ENCODE assay signal across 18 cellular contexts in genomic region chr10:125774581-125775191, GRCh38. TPM values are rescaled to one million over a fixed set of nuclear protein-coding genes. Genes with fewer than 3 reads are reported as not detected.
DNase-seq lines count a peak whose midpoint lies in the region; ATAC-seq, FAIRE-seq and TF ChIP-seq lines count a peak whose summit lies in the region.
"Had no signal": no experiment of that assay in that cellular context is flagged by ENCODE, and none has a peak within 500 bp of the region (broad histone marks: within the 10 kb centered on the region; RNA-seq: fewer than 3 reads in every experiment).

No MANE protein-coding gene starts in this region.

- peak overlapping the region; percentile 65 for H4K8ac ChIP-seq in neuronal stem cell (ENCODE audit: low read depth, low read length)

- no peak overlapping the region for H2BK12ac ChIP-seq in neuronal stem cell (ENCODE audit: low read length)

- no peak for TF ChIP-seq RAD21 in HepG2 (CRISPR knock-in tag; IDR thresholded peaks at IDR 0.05)

- peak overlapping the region; percentile 18 for H2AK5ac ChIP-seq in neuronal stem cell (ENCODE audit: low read depth, low read length)

- H3K36me3 ChIP-seq in H7 (replicated peaks; ENCODE audit: control insufficient read depth, insufficient read depth, low read length) (no peaks in the 10 kb centered on the region), HepG2 (replicated peaks in 1 of 2; ENCODE audit: control insufficient read depth in 1 of 2, insufficient read depth in 2 of 2, low read length in 2 of 2) (no peaks in the 10 kb centered on the region), neuronal stem cell (replicated peaks in 1 of 2; ENCODE audit: control insufficient read depth in 2 of 2, insufficient read depth in 2 of 2, low read length in 2 of 2) (no peaks in the 10 kb centered on the region)

- ATAC-seq in HepG2 = peak; percentile 10; the same call in 2 of the 3 replicates
- ATAC-seq in activated naive CD4-positive, alpha-beta T cell treated with anti-CD3 and anti-CD28 coated beads, Interleukin-2, amount 50 U/mL, for 72 hours = no peak

- CTCF ChIA-PET in Calu3 (lab: Charles Lee) (no interaction called here), HepG2 (lab: Yijun Ruan, JAX; ENCODE audit: low intra/inter-chr PET ratio, low total read pairs) (no interaction called here)

- no peak overlapping the region for H3K27ac ChIP-seq in HepG2 (ENCODE audit: extremely low read length, insufficient read depth, low read length)
- no peak overlapping the region for H3K27ac ChIP-seq in neuronal stem cell (replicated peaks; ENCODE audit: low read length)
- H3K27ac ChIP-seq: HL-60 had no signal

- H3K14ac ChIP-seq in neuronal stem cell (ENCODE audit: low read length) = peak overlapping the region; percentile 38

- WGBS in HepG2 (ENCODE audit: low lambda C conversion rate) = 81% methylated on average over 22 of the region's 32 CpGs
- no CpG with 5 or more reads among the region's 32 CpGs for WGBS in neuronal stem cell (ENCODE audit: extremely low coverage in 2 of 2, insufficient read length in 2 of 2, insufficient replicate concordance in 1 of 2), 2 donors

- no peak for TF ChIP-seq EP300 in HepG2 (IDR thresholded peaks at IDR 0.05; ENCODE audit: low read depth in 2 of 2, low read length in 2 of 2)
- TF ChIP-seq EP300 in HepG2 (CRISPR knock-in tag; IDR thresholded peaks at IDR 0.05; ENCODE audit: borderline replicate concordance) = no peak

- H3K4ac ChIP-seq in neuronal stem cell (ENCODE audit: low read length) = no peak overlapping the region

- H2AFZ ChIP-seq in HepG2 (ENCODE audit: low read length) (no peak overlapping the region), neuronal stem cell (ENCODE audit: low read length) (no peak overlapping the region)

- no peaks in the 10 kb centered on the region for H3K9me3 ChIP-seq in HepG2 (ENCODE audit: low read length)
- H3K9me3 ChIP-seq in neuronal stem cell (replicated peaks in 1 of 2; ENCODE audit: control insufficient read depth in 2 of 2, insufficient read depth in 1 of 2, low read depth in 1 of 2, low read length in 2 of 2) = no peaks in the 10 kb centered on the region

- no peak overlapping the region for H3K23ac ChIP-seq in neuronal stem cell (ENCODE audit: low read depth, low read length, poor library complexity)

- no peaks in the 10 kb centered on the region for H3K79me2 ChIP-seq in HepG2 (ENCODE audit: insufficient read depth, low read length)

- peaks cover 32% of the 10 kb centered on the region for H3K27me3 Mint-ChIP-seq in Calu3 (ENCODE audit: unreplicated experiment)

- H3K36me3 Mint-ChIP-seq in Calu3 (ENCODE audit: insufficient read depth, unreplicated experiment) = no peaks in the 10 kb centered on the region
- no peaks in the 10 kb centered on the region for H3K36me3 Mint-ChIP-seq in activated naive CD4-positive, alpha-beta T cell treated with anti-CD3 and anti-CD28 coated beads, Interleukin-2, amount 50 U/mL, for 72 hours
- H3K36me3 Mint-ChIP-seq: IgD-negative memory B cell had no signal

- POLR2A ChIA-PET in HepG2 (lab: Yijun Ruan, JAX) = no interaction called here

- no TSS peak for BruUV-seq in Calu3 (replicated peaks; lab: Mats Ljungman, UMichigan)
- BruUV-seq in HepG2 (replicated peaks; lab: Mats Ljungman, UMichigan) = no TSS peak

- no peak overlapping the region for H2BK120ac ChIP-seq in neuronal stem cell (ENCODE audit: low read depth, low read length)

- peak overlapping the region; percentile 3 for H3K27ac Mint-ChIP-seq in Calu3 (ENCODE audit: unreplicated experiment)
- no peak overlapping the region for H3K27ac Mint-ChIP-seq in activated naive CD4-positive, alpha-beta T cell treated with anti-CD3 and anti-CD28 coated beads, Interleukin-2, amount 50 U/mL, for 72 hours
- H3K27ac Mint-ChIP-seq: B cell; CD4-positive, alpha-beta T cell; IgD-negative memory B cell had no signal

- no peak overlapping the region for H2BK5ac ChIP-seq in neuronal stem cell (ENCODE audit: low read length)

- peak overlapping the region; percentile 49 for H2BK15ac ChIP-seq in neuronal stem cell (ENCODE audit: low read length)

- H3K18ac ChIP-seq in neuronal stem cell (ENCODE audit: low read length) = peak overlapping the region; percentile 17

- no peak overlapping the region for H3K4me3 Mint-ChIP-seq in Calu3 (ENCODE audit: low read depth, unreplicated experiment)
- H3K4me3 Mint-ChIP-seq: B cell; CD4-positive, alpha-beta T cell; IgD-negative memory B cell had no signal

- peaks cover 3% of the 10 kb centered on the region for H3K9me3 Mint-ChIP-seq in Calu3 (ENCODE audit: low read depth, unreplicated experiment)
- no peaks in the 10 kb centered on the region for H3K9me3 Mint-ChIP-seq in activated naive CD4-positive, alpha-beta T cell treated with anti-CD3 and anti-CD28 coated beads, Interleukin-2, amount 50 U/mL, for 72 hours
- H3K9me3 Mint-ChIP-seq: CD4-positive, alpha-beta T cell had no signal

- no peaks in the 10 kb centered on the region for H3K4me1 Mint-ChIP-seq in Calu3 (ENCODE audit: low read depth, unreplicated experiment)
- H3K4me1 Mint-ChIP-seq: B cell, IgD-negative memory B cell had no signal

- H3K4me3 ChIP-seq in H7 (ENCODE audit: insufficient read depth, low read depth, low read length) = no peak overlapping the region
- H3K4me3 ChIP-seq in HepG2 (replicated peaks in 1 of 3; ENCODE audit: insufficient read depth in 1 of 3, low read depth in 2 of 3, low read length in 3 of 3) = no peak overlapping the region
- H3K4me3 ChIP-seq in neuronal stem cell (ENCODE audit: low read length in 2 of 2) = no peak overlapping the region

- no peak for TF ChIP-seq POLR2A in HepG2 (IDR thresholded peaks at IDR 0.05; ENCODE audit: insufficient read depth in 1 of 2, low read depth in 2 of 2, low read length in 2 of 2)

- FAIRE-seq in HepG2 (lab: Jason Lieb, UNC) = no peak
- FAIRE-seq: A204.1, GM12891 had no signal

- no peaks in the 10 kb centered on the region for H4K20me1 ChIP-seq in HepG2 (ENCODE audit: insufficient read depth, low read length)

- DNase-seq in Calu3 (no peak), H7 (peak; percentile 60), HepG2 (ENCODE audit: low spot score) (no peak), neuronal stem cell (ENCODE audit: low spot score) (no peak), SW480 (ENCODE audit: low spot score) (no peak), cardiac septum (ENCODE audit: low spot score) (no peak), Kasumi-1 (lab: John Stamatoyannopoulos, UW) (no peak)
- DNase-seq in activated naive CD4-positive, alpha-beta T cell treated with anti-CD3 and anti-CD28 coated beads, Interleukin-2, amount 50 U/mL, for 72 hours (ENCODE audit: low spot score in 2 of 2) = no peak
- DNase-seq: C1 segment of cervical spinal cord; CD4-positive, alpha-beta T cell; DMS79; GOT3 had no signal

- H3K9ac ChIP-seq in HepG2 (ENCODE audit: insufficient read depth, low read depth, low read length) (no peak overlapping the region), neuronal stem cell (ENCODE audit: low read depth, low read length, poor library complexity) (no peak overlapping the region)

- H3K27me3 ChIP-seq in H7 (ENCODE audit: control insufficient read depth, insufficient read depth, low read length) (no peaks in the 10 kb centered on the region), HepG2 (ENCODE audit: control insufficient read depth in 1 of 2, insufficient read depth in 2 of 2, low read length in 2 of 2) (no peaks in the 10 kb centered on the region; a peak in 3 of 5 replicates), neuronal stem cell (ENCODE audit: control insufficient read depth in 3 of 3, insufficient read depth in 3 of 3, low read depth in 1 of 3, low read length in 3 of 3) (no peaks in the 10 kb centered on the region)

- TF ChIP-seq CTCF in Calu3 (IDR thresholded peaks at IDR 0.05; ENCODE audit: unreplicated experiment) (no peak), HepG2 (CRISPR knock-in tag; IDR thresholded peaks at IDR 0.05) (peak; percentile 47)

- H3K79me1 ChIP-seq in neuronal stem cell (ENCODE audit: low read depth, low read length) = peaks cover 2% of the 10 kb centered on the region

- H3K4me1 ChIP-seq in HepG2 (ENCODE audit: insufficient read depth, low read length) (peaks cover 28% of the 10 kb centered on the region), neuronal stem cell (ENCODE audit: control insufficient read depth in 2 of 2, insufficient read depth in 1 of 2, low read depth in 1 of 2, low read length in 2 of 2) (no peaks in the 10 kb centered on the region)

- intact Hi-C loops in Calu3 (cut with micrococcal nuclease; ENCODE audit: unreplicated experiment) = no loop called here
- intact Hi-C loops in HepG2 (cut with micrococcal nuclease; ENCODE audit: unreplicated experiment) = loop anchor here (10.0 kb wide), 1 partner anchor 50 kb away; the partner anchor contains the start of genes BCCIP and UROS
- intact Hi-C loops in cardiac septum (cut with DNase I) = no loop called here

- no peak overlapping the region for H4K91ac ChIP-seq in neuronal stem cell (ENCODE audit: low read depth, low read length, poor library complexity)

- no peak overlapping the region for H3K4me2 ChIP-seq in HepG2 (ENCODE audit: low read depth, low read length)
- H3K4me2 ChIP-seq in neuronal stem cell (ENCODE audit: insufficient read depth, low read length, poor library complexity, severe bottlenecking) = no peak overlapping the region

- in situ Hi-C loops in HepG2 (cut with HindIII; ENCODE audit: extremely low pct_ligation_motif_present, low pct_unique_long_range_greater_than_20kb) = no loop called here

RNA-seq across cellular contexts. Expression of gene MMP21, which starts 0.9 kb away (rescaled TPM):
- total RNA-seq in Calu3 (2022) (0.24 TPM in 1 of 2 replicates, not detected in the other), HepG2 (2016; rRNA removed; fragmentation: Illumina TruSeq; extraction: Trizol) (not detected in 2 replicates), cardiac septum (not detected)
- not detected in 2 replicates for total RNA-seq in H7 (2014; rRNA removed; shearing (Covaris generic))
- not detected in 2 replicates for total RNA-seq in HepG2 (2016; cell fraction: cytosol; rRNA removed; fragmentation: Illumina TruSeq; extraction: Trizol; ENCODE audit: low read depth)
- not detected in 2 replicates for total RNA-seq in HepG2 (2016; cell fraction: insoluble cytoplasmic fraction; rRNA removed; fragmentation: Illumina TruSeq; extraction: Trizol)
- total RNA-seq in HepG2 (2016; cell fraction: membrane; rRNA removed; fragmentation: Illumina TruSeq; extraction: Trizol) = not detected in 2 replicates
- not detected in 2 replicates for total RNA-seq in HepG2 (2016; cell fraction: nucleus; rRNA removed; fragmentation: Illumina TruSeq; extraction: Trizol)
- not detected in 2 replicates for polyA plus RNA-seq in HepG2 (2011; rRNA removed)
- polyA plus RNA-seq in HepG2 (2011; cell fraction: cytosol; rRNA removed) = not detected in 2 replicates
- polyA plus RNA-seq in HepG2 (2011; cell fraction: nucleus; rRNA removed) = 0.10 TPM in 1 of 2 replicates, not detected in the other
- polyA plus RNA-seq in HepG2 (2012) = not detected in 2 replicates
- polyA plus RNA-seq in HepG2 (2016; cell fraction: cytosol; fragmentation: Illumina TruSeq; extraction: Trizol; ENCODE audit: low read depth) = not detected in 2 replicates
- polyA plus RNA-seq in HepG2 (2016; cell fraction: insoluble cytoplasmic fraction; fragmentation: Illumina TruSeq; extraction: Trizol; ENCODE audit: low read depth) = not detected in 2 replicates
- polyA plus RNA-seq in HepG2 (2016; cell fraction: membrane; fragmentation: Illumina TruSeq; extraction: Trizol; ENCODE audit: low read depth) = not detected in 2 replicates
- polyA plus RNA-seq in HepG2 (2016; cell fraction: nucleus; fragmentation: Illumina TruSeq; extraction: Trizol; ENCODE audit: insufficient read depth, low read depth) = not detected in 2 replicates
- polyA minus RNA-seq in HepG2 (2011; rRNA and poly(A)+ RNA removed; ENCODE audit: low replicate concordance) = not detected in 2 replicates
- polyA minus RNA-seq in HepG2 (2011; cell fraction: cytosol; rRNA and poly(A)+ RNA removed) = not detected in 2 replicates
- not detected in 2 replicates for polyA minus RNA-seq in HepG2 (2011; cell fraction: nucleus; rRNA and poly(A)+ RNA removed)
- not detected for polyA plus RNA-seq in neuronal stem cell (2013, experiment 1 of 2)
- 0.03 TPM for polyA plus RNA-seq in neuronal stem cell (2013, experiment 2 of 2)
- not detected for total RNA-seq in activated naive CD4-positive, alpha-beta T cell treated with anti-CD3 and anti-CD28 coated beads, Interleukin-2, amount 50 U/mL, for 72 hours
- total RNA-seq: G401 had no signal
- polyA plus RNA-seq: IgD-negative memory B cell had no signal

RNA-seq across cellular contexts. Expression of gene UROS, which starts 48.4 kb away (rescaled TPM):
- total RNA-seq in Calu3 (2022) (45.3 and 49.2 TPM in 2 replicates), HepG2 (2016; rRNA removed; fragmentation: Illumina TruSeq; extraction: Trizol) (48.2 and 49.9 TPM in 2 replicates), cardiac septum (69.5 TPM)
- total RNA-seq in H7 (2014; rRNA removed; shearing (Covaris generic)) = 35.6 and 45.3 TPM in 2 replicates
- 146 and 149 TPM in 2 replicates for total RNA-seq in HepG2 (2016; cell fraction: cytosol; rRNA removed; fragmentation: Illumina TruSeq; extraction: Trizol; ENCODE audit: low read depth)
- 43.7 and 49.8 TPM in 2 replicates for total RNA-seq in HepG2 (2016; cell fraction: insoluble cytoplasmic fraction; rRNA removed; fragmentation: Illumina TruSeq; extraction: Trizol)
- 133 and 145 TPM in 2 replicates for total RNA-seq in HepG2 (2016; cell fraction: membrane; rRNA removed; fragmentation: Illumina TruSeq; extraction: Trizol)
- total RNA-seq in HepG2 (2016; cell fraction: nucleus; rRNA removed; fragmentation: Illumina TruSeq; extraction: Trizol) = 33.8 and 39.7 TPM in 2 replicates
- 14.8 and 17.2 TPM in 2 replicates for polyA plus RNA-seq in HepG2 (2011; rRNA removed)
- 12.7 and 13.9 TPM in 2 replicates for polyA plus RNA-seq in HepG2 (2011; cell fraction: cytosol; rRNA removed)
- polyA plus RNA-seq in HepG2 (2011; cell fraction: nucleus; rRNA removed) = 25.0 and 27.9 TPM in 2 replicates
- 11.1 and 18.4 TPM in 2 replicates for polyA plus RNA-seq in HepG2 (2012)
- polyA plus RNA-seq in HepG2 (2016; cell fraction: cytosol; fragmentation: Illumina TruSeq; extraction: Trizol; ENCODE audit: low read depth) = 141 and 146 TPM in 2 replicates
- polyA plus RNA-seq in HepG2 (2016; cell fraction: insoluble cytoplasmic fraction; fragmentation: Illumina TruSeq; extraction: Trizol; ENCODE audit: low read depth) = 42.6 and 42.7 TPM in 2 replicates
- polyA plus RNA-seq in HepG2 (2016; cell fraction: membrane; fragmentation: Illumina TruSeq; extraction: Trizol; ENCODE audit: low read depth) = 116 and 117 TPM in 2 replicates
- 42.4 and 49.6 TPM in 2 replicates for polyA plus RNA-seq in HepG2 (2016; cell fraction: nucleus; fragmentation: Illumina TruSeq; extraction: Trizol; ENCODE audit: insufficient read depth, low read depth)
- polyA minus RNA-seq in HepG2 (2011; rRNA and poly(A)+ RNA removed; ENCODE audit: low replicate concordance) = 17.0 and 51.4 TPM in 2 replicates
- polyA minus RNA-seq in HepG2 (2011; cell fraction: cytosol; rRNA and poly(A)+ RNA removed) = 7.4 and 8.4 TPM in 2 replicates
- polyA minus RNA-seq in HepG2 (2011; cell fraction: nucleus; rRNA and poly(A)+ RNA removed) = 25.8 and 34.6 TPM in 2 replicates
- polyA plus RNA-seq in neuronal stem cell (2013, experiment 1 of 2) = 55.7 TPM
- 54.9 TPM for polyA plus RNA-seq in neuronal stem cell (2013, experiment 2 of 2)
- 10 to 100 TPM; 10.2 to 40.5 TPM for total RNA-seq in activated naive CD4-positive, alpha-beta T cell treated with anti-CD3 and anti-CD28 coated beads, Interleukin-2, amount 50 U/mL, for 72 hours

RNA-seq across cellular contexts. Expression of gene BCCIP, which starts 48.7 kb away (rescaled TPM):
- 49.3 and 52.2 TPM in 2 replicates for total RNA-seq in Calu3 (2022)
- 72.6 and 83.6 TPM in 2 replicates for total RNA-seq in H7 (2014; rRNA removed; shearing (Covaris generic))
- 132 and 213 TPM in 2 replicates for total RNA-seq in HepG2 (2016; rRNA removed; fragmentation: Illumina TruSeq; extraction: Trizol)
- 17.4 and 24.2 TPM in 2 replicates for total RNA-seq in HepG2 (2016; cell fraction: cytosol; rRNA removed; fragmentation: Illumina TruSeq; extraction: Trizol; ENCODE audit: low read depth)
- total RNA-seq in HepG2 (2016; cell fraction: insoluble cytoplasmic fraction; rRNA removed; fragmentation: Illumina TruSeq; extraction: Trizol) = 136 and 219 TPM in 2 replicates
- 40.5 and 51.6 TPM in 2 replicates for total RNA-seq in HepG2 (2016; cell fraction: membrane; rRNA removed; fragmentation: Illumina TruSeq; extraction: Trizol)
- total RNA-seq in HepG2 (2016; cell fraction: nucleus; rRNA removed; fragmentation: Illumina TruSeq; extraction: Trizol) = 63.3 and 64.0 TPM in 2 replicates
- polyA plus RNA-seq in HepG2 (2011; rRNA removed) = 26.7 and 37.0 TPM in 2 replicates
- polyA plus RNA-seq in HepG2 (2011; cell fraction: cytosol; rRNA removed) = 14.9 and 21.5 TPM in 2 replicates
- polyA plus RNA-seq in HepG2 (2011; cell fraction: nucleus; rRNA removed) = 7.8 and 12.0 TPM in 2 replicates
- 64.4 and 87.4 TPM in 2 replicates for polyA plus RNA-seq in HepG2 (2012)
- polyA plus RNA-seq in HepG2 (2016; cell fraction: cytosol; fragmentation: Illumina TruSeq; extraction: Trizol; ENCODE audit: low read depth) = 14.5 and 16.3 TPM in 2 replicates
- polyA plus RNA-seq in HepG2 (2016; cell fraction: insoluble cytoplasmic fraction; fragmentation: Illumina TruSeq; extraction: Trizol; ENCODE audit: low read depth) = 249 and 275 TPM in 2 replicates
- polyA plus RNA-seq in HepG2 (2016; cell fraction: membrane; fragmentation: Illumina TruSeq; extraction: Trizol; ENCODE audit: low read depth) = 32.1 and 34.9 TPM in 2 replicates
- 98.8 and 100 TPM in 2 replicates for polyA plus RNA-seq in HepG2 (2016; cell fraction: nucleus; fragmentation: Illumina TruSeq; extraction: Trizol; ENCODE audit: insufficient read depth, low read depth)
- 6.6 and 17.6 TPM in 2 replicates for polyA minus RNA-seq in HepG2 (2011; rRNA and poly(A)+ RNA removed; ENCODE audit: low replicate concordance)
- 18.2 and 19.3 TPM in 2 replicates for polyA minus RNA-seq in HepG2 (2011; cell fraction: cytosol; rRNA and poly(A)+ RNA removed)
- polyA minus RNA-seq in HepG2 (2011; cell fraction: nucleus; rRNA and poly(A)+ RNA removed) = 42.0 and 46.0 TPM in 2 replicates
- polyA plus RNA-seq in neuronal stem cell (2013, experiment 1 of 2) = 82.2 TPM
- 82.6 TPM for polyA plus RNA-seq in neuronal stem cell (2013, experiment 2 of 2)
- total RNA-seq in activated naive CD4-positive, alpha-beta T cell treated with anti-CD3 and anti-CD28 coated beads, Interleukin-2, amount 50 U/mL, for 72 hours = 10 to 100 TPM; 88.2 to 96.5 TPM
- total RNA-seq in cardiac septum = 41.8 TPM

RNA-seq across cellular contexts. Expression of gene EDRF1, which starts 55.2 kb away (rescaled TPM):
- 19.9 and 20.9 TPM in 2 replicates for total RNA-seq in Calu3 (2022)
- total RNA-seq in H7 (2014; rRNA removed; shearing (Covaris generic)) = 33.7 and 43.5 TPM in 2 replicates
- 24.9 and 26.7 TPM in 2 replicates for total RNA-seq in HepG2 (2016; rRNA removed; fragmentation: Illumina TruSeq; extraction: Trizol)
- 7.3 and 9.3 TPM in 2 replicates for total RNA-seq in HepG2 (2016; cell fraction: cytosol; rRNA removed; fragmentation: Illumina TruSeq; extraction: Trizol; ENCODE audit: low read depth)
- total RNA-seq in HepG2 (2016; cell fraction: insoluble cytoplasmic fraction; rRNA removed; fragmentation: Illumina TruSeq; extraction: Trizol) = 24.7 and 27.9 TPM in 2 replicates
- 10.1 and 10.9 TPM in 2 replicates for total RNA-seq in HepG2 (2016; cell fraction: membrane; rRNA removed; fragmentation: Illumina TruSeq; extraction: Trizol)
- total RNA-seq in HepG2 (2016; cell fraction: nucleus; rRNA removed; fragmentation: Illumina TruSeq; extraction: Trizol) = 45.2 and 49.4 TPM in 2 replicates
- 16.5 and 16.9 TPM in 2 replicates for polyA plus RNA-seq in HepG2 (2011; rRNA removed)
- 4.9 and 7.5 TPM in 2 replicates for polyA plus RNA-seq in HepG2 (2011; cell fraction: cytosol; rRNA removed)
- 31.5 and 33.4 TPM in 2 replicates for polyA plus RNA-seq in HepG2 (2011; cell fraction: nucleus; rRNA removed)
- polyA plus RNA-seq in HepG2 (2012) = 12.6 and 13.9 TPM in 2 replicates
- 1.2 and 1.3 TPM in 2 replicates for polyA plus RNA-seq in HepG2 (2016; cell fraction: cytosol; fragmentation: Illumina TruSeq; extraction: Trizol; ENCODE audit: low read depth)
- polyA plus RNA-seq in HepG2 (2016; cell fraction: insoluble cytoplasmic fraction; fragmentation: Illumina TruSeq; extraction: Trizol; ENCODE audit: low read depth) = 16.2 and 17.4 TPM in 2 replicates
- polyA plus RNA-seq in HepG2 (2016; cell fraction: membrane; fragmentation: Illumina TruSeq; extraction: Trizol; ENCODE audit: low read depth) = 3.0 and 3.9 TPM in 2 replicates
- polyA plus RNA-seq in HepG2 (2016; cell fraction: nucleus; fragmentation: Illumina TruSeq; extraction: Trizol; ENCODE audit: insufficient read depth, low read depth) = 56.0 and 58.3 TPM in 2 replicates
- polyA minus RNA-seq in HepG2 (2011; rRNA and poly(A)+ RNA removed; ENCODE audit: low replicate concordance) = 11.8 and 50.9 TPM in 2 replicates
- 8.4 and 10.8 TPM in 2 replicates for polyA minus RNA-seq in HepG2 (2011; cell fraction: cytosol; rRNA and poly(A)+ RNA removed)
- 71.3 and 75.0 TPM in 2 replicates for polyA minus RNA-seq in HepG2 (2011; cell fraction: nucleus; rRNA and poly(A)+ RNA removed)
- polyA plus RNA-seq in neuronal stem cell (2013, experiment 1 of 2) = 21.4 TPM
- 22.1 TPM for polyA plus RNA-seq in neuronal stem cell (2013, experiment 2 of 2)
- 10 to 100 TPM; 33.9 to 34.4 TPM for total RNA-seq in activated naive CD4-positive, alpha-beta T cell treated with anti-CD3 and anti-CD28 coated beads, Interleukin-2, amount 50 U/mL, for 72 hours
- total RNA-seq in cardiac septum = 8.6 TPM
